In the genomic region with DNA sequence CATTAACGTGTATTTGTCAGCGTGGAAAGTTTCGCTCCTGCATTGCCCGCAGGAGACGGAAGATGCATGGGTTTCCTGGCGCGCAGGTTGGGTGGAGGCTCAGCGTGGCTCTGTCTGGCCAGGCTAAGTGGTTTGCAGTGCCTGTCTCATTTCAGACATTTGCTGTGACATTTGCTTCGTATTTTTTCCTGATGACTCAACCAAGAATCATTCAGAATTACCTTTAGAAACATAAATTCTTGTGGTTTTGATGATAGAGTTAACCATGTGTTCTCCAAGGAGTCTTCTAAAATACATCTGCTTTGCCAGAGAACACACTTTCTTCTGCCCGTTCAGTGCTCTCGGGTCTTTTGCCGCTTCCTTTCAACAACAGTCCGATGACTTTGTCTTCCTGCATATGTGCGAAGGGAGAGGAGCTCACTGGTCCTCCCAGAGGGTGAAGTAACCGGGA, we compare ENCODE assay signal across 8 cellular contexts.
DNase-seq lines count a peak whose midpoint lies in the region; ATAC-seq and TF ChIP-seq lines count a peak whose summit lies in the region.

No MANE protein-coding gene starts in this region.

- no peaks in the 10 kb centered on the region for H3K36me3 ChIP-seq in PC-9 (ENCODE audit: low read depth)

- no peaks in the 10 kb centered on the region for H3K9me2 ChIP-seq in PC-9 (ENCODE audit: insufficient read depth)

- peak overlapping the region; percentile 27; the same call in 1 of the 2 replicates for H3K4me3 ChIP-seq in PC-9

- no TSS peak for BruUV-seq in PC-9 (replicated peaks; lab: Mats Ljungman, UMichigan)

- CTCF ChIA-PET in PC-9 (lab: Charles Lee), result no interaction called here

- no peak for ATAC-seq in HG03039 (IDR thresholded peaks at IDR 0.05; ENCODE audit: unreplicated experiment)

- no peak overlapping the region for H2AFZ ChIP-seq in PC-9

- no peaks in the 10 kb centered on the region for H4K20me1 ChIP-seq in PC-9 (ENCODE audit: insufficient read depth)

- peak overlapping the region; percentile 86 for H3K4me2 ChIP-seq in PC-9

- POLR2A ChIA-PET in PC-9 (lab: Charles Lee; ENCODE audit: unreplicated experiment), result no interaction called here

- TF ChIP-seq CTCF in C4-2B (conservative IDR thresholded peaks at IDR 0.05), result no peak
- no peak for TF ChIP-seq CTCF in PC-9 (conservative IDR thresholded peaks at IDR 0.05)

- no peaks in the 10 kb centered on the region for H3K9me3 ChIP-seq in PC-9 (ENCODE audit: insufficient read depth, low read depth)

- no peaks in the 10 kb centered on the region for H3K27me3 ChIP-seq in PC-9 (ENCODE audit: insufficient read depth, low read depth)

- peaks cover 16% of the 10 kb centered on the region for H3F3A ChIP-seq in PC-9 (ENCODE audit: insufficient read depth, low read depth)

- intact Hi-C loops in PC-9 (cut with micrococcal nuclease; ENCODE audit: unreplicated experiment), result loop anchor here (1.0 to 10.0 kb wide), 3 partner anchors 71 to 137 kb away; no protein-coding TSS in a partner anchor

- H3K79me2 ChIP-seq in PC-9 (ENCODE audit: low read depth), result peaks cover 11% of the 10 kb centered on the region

- H3K4me1 ChIP-seq in PC-9 (replicated peaks; ENCODE audit: insufficient read depth), result peaks cover 40% of the 10 kb centered on the region

- peak; percentile 59 to 86 for DNase-seq in PC-9
- peak; percentile 60 for DNase-seq in activated T-helper 9 cell treated with anti-CD3 and anti-CD28 coated beads, Interleukin-2, amount 50 U/mL, for 16 hours (ENCODE audit: low read depth)
- DNase-seq in myocyte (ENCODE audit: low read depth), result peak; percentile 28
- DNase-seq in UCSD-AML1 (lab: John Stamatoyannopoulos, UW; ENCODE audit: unreplicated experiment), result no peak
- no peak for DNase-seq in NOMO-1 treated with dmso at 0.1 percent for 144 hours (lab: John Stamatoyannopoulos, UW; ENCODE audit: unreplicated experiment)
- DNase-seq in NCI-H1048 (lab: John Stamatoyannopoulos, UW), result no peak

- H3K27ac ChIP-seq in C4-2B (peak overlapping the region; percentile 48), PC-9 (peak overlapping the region; percentile 69)

Comparison
In these comparisons a context has a peak if more than half of its experiments do, and no peak if none do; other contexts are left out.
1. DNase-seq: peak in PC-9 (2 of 2), activated T-helper 9 cell treated with anti-CD3 and anti-CD28 coated beads, Interleukin-2, amount 50 U/mL, for 16 hours (single experiment) and myocyte (single experiment); none in UCSD-AML1 (single experiment), NOMO-1 treated with dmso at 0.1 percent for 144 hours (single experiment) and NCI-H1048 (single experiment).